Comparison of ENCODE assay signal across 9 cellular contexts in genomic region chr11:5280582-5281102, GRCh38. TPM values are rescaled to one million over a fixed set of nuclear protein-coding genes. Genes with fewer than 3 reads are reported as not detected.
DNase-seq lines count a peak whose midpoint lies in the region; ATAC-seq, FAIRE-seq and TF ChIP-seq lines count a peak whose summit lies in the region.
"Had no signal": no experiment of that assay in that cellular context is flagged by ENCODE, and none has a peak within 500 bp of the region (broad histone marks: within the 10 kb centered on the region; RNA-seq: fewer than 3 reads in every experiment).

No MANE protein-coding gene starts in this region.

- peak; percentile 86 for FAIRE-seq in GM18507 (lab: Jason Lieb, UNC)

- H3K27ac Mint-ChIP-seq in progenitor cell of endocrine pancreas = no peak overlapping the region
- H3K27ac Mint-ChIP-seq: memory B cell had no signal

- in situ Hi-C loops in astrocyte of the cerebellum (cut with HindIII; ENCODE audit: low sequenced_read_pairs) = no loop called here

- H3K4me3 Mint-ChIP-seq in progenitor cell of endocrine pancreas (ENCODE audit: low read depth) = no peak overlapping the region
- H3K4me3 Mint-ChIP-seq: memory B cell had no signal

- no peaks in the 10 kb centered on the region for H3K36me3 Mint-ChIP-seq in progenitor cell of endocrine pancreas (ENCODE audit: insufficient read depth)
- H3K36me3 Mint-ChIP-seq: memory B cell had no signal

- H3K27me3 Mint-ChIP-seq in progenitor cell of endocrine pancreas = no peaks in the 10 kb centered on the region

- ATAC-seq in HG02678 (IDR thresholded peaks at IDR 0.05; ENCODE audit: unreplicated experiment) = peak; percentile 89

- no peaks in the 10 kb centered on the region for H3K36me3 ChIP-seq in BJ (ENCODE audit: control insufficient read depth, insufficient read depth, low read length)

- CTCF ChIA-PET in BJ (lab: Yijun Ruan, JAX) = interaction anchor here (0.6 to 3.3 kb wide), 3 partner anchors 8 to 79 kb away, joined by 3 to 11 read pairs (median 5); no protein-coding TSS in a partner anchor

- TF ChIP-seq CTCF in BJ (IDR thresholded peaks at IDR 0.05; ENCODE audit: insufficient read depth, low read depth, low read length) (no peak), astrocyte of the cerebellum (IDR thresholded peaks at IDR 0.05; ENCODE audit: low read depth, low read length, missing control alignments) (no peak), progenitor cell of endocrine pancreas (IDR thresholded peaks at IDR 0.05; ENCODE audit: unreplicated experiment) (no peak)

- H3K27me3 ChIP-seq in BJ (ENCODE audit: control insufficient read depth, insufficient read depth, low read length) = no peaks in the 10 kb centered on the region

- H3K4me3 ChIP-seq in BJ (ENCODE audit: low read depth, low read length) (no peak overlapping the region), astrocyte of the cerebellum (ENCODE audit: low read depth, low read length) (no peak overlapping the region)

- DNase-seq in BJ (ENCODE audit: low read depth) (peak; percentile 97), GM18507 (ENCODE audit: extremely low spot score, insufficient read length, low read depth) (peak; percentile 39), MV-4-11 (lab: John Stamatoyannopoulos, UW) (peak; percentile 98), astrocyte of the cerebellum (ENCODE audit: low read depth) (peak; percentile 96), left kidney (ENCODE audit: low read depth, low spot score) (peak; percentile 37), progenitor cell of endocrine pancreas (ENCODE audit: low spot score, unreplicated experiment) (no peak), cerebellum (ENCODE audit: low spot score) (no peak)

- H3K4me1 Mint-ChIP-seq in progenitor cell of endocrine pancreas (ENCODE audit: low read depth) = peaks cover 4% of the 10 kb centered on the region
- H3K4me1 Mint-ChIP-seq: memory B cell had no signal

- POLR2A ChIA-PET in BJ (lab: Charles Lee) = no interaction called here

- no peaks in the 10 kb centered on the region for H3K9me3 Mint-ChIP-seq in progenitor cell of endocrine pancreas (ENCODE audit: low read depth)
- H3K9me3 Mint-ChIP-seq: memory B cell had no signal

RNA-seq across cellular contexts. Expression of gene HBE1, which starts 10.9 kb away (rescaled TPM):
- not detected in 2 replicates for polyA plus RNA-seq in BJ (2011; rRNA removed)
- 1.4 and 14.2 TPM in 2 replicates for polyA minus RNA-seq in BJ (2011; rRNA and poly(A)+ RNA removed)
- not detected in 2 replicates for total RNA-seq in progenitor cell of endocrine pancreas
- total RNA-seq in cerebellum = 5.6 TPM

RNA-seq across cellular contexts. Expression of gene OR51B4, which starts 21.1 kb away (rescaled TPM):
- polyA plus RNA-seq in BJ (2011; rRNA removed) = not detected in 2 replicates
- polyA minus RNA-seq in BJ (2011; rRNA and poly(A)+ RNA removed) = 0.26 TPM in 1 of 2 replicates, not detected in the other
- total RNA-seq in progenitor cell of endocrine pancreas (not detected in 2 replicates), cerebellum (0.36 TPM)

RNA-seq across cellular contexts. Expression of gene HBG2, which starts 26.1 kb away (rescaled TPM):
- polyA plus RNA-seq in BJ (2011; rRNA removed) = not detected in 2 replicates
- polyA minus RNA-seq in BJ (2011; rRNA and poly(A)+ RNA removed) = 1.2 and 17.8 TPM in 2 replicates
- not detected in 2 replicates for total RNA-seq in progenitor cell of endocrine pancreas
- 1,342 TPM for total RNA-seq in cerebellum

RNA-seq across cellular contexts. Expression of gene HBG1, which starts 31.0 kb away (rescaled TPM):
- not detected in 2 replicates for polyA plus RNA-seq in BJ (2011; rRNA removed)
- 0.93 and 5.0 TPM in 2 replicates for polyA minus RNA-seq in BJ (2011; rRNA and poly(A)+ RNA removed)
- total RNA-seq in progenitor cell of endocrine pancreas (not detected in 2 replicates), cerebellum (510 TPM)

RNA-seq across cellular contexts. Expression of gene OR51B2, which starts 43.5 kb away (rescaled TPM):
- not detected in 2 replicates for polyA plus RNA-seq in BJ (2011; rRNA removed)
- polyA minus RNA-seq in BJ (2011; rRNA and poly(A)+ RNA removed) = not detected in 2 replicates
- total RNA-seq in progenitor cell of endocrine pancreas (not detected in 2 replicates), cerebellum (1.2 TPM)

Comparison
In these comparisons a context has a peak if more than half of its experiments do, and no peak if none do; other contexts are left out.
1. DNase-seq: peak in BJ (single experiment), GM18507 (single experiment), MV-4-11 (single experiment), astrocyte of the cerebellum (single experiment) and left kidney (single experiment); none in progenitor cell of endocrine pancreas (single experiment) and cerebellum (single experiment).